ENCODE assay signal across 1 cellular context in the genomic region with DNA sequence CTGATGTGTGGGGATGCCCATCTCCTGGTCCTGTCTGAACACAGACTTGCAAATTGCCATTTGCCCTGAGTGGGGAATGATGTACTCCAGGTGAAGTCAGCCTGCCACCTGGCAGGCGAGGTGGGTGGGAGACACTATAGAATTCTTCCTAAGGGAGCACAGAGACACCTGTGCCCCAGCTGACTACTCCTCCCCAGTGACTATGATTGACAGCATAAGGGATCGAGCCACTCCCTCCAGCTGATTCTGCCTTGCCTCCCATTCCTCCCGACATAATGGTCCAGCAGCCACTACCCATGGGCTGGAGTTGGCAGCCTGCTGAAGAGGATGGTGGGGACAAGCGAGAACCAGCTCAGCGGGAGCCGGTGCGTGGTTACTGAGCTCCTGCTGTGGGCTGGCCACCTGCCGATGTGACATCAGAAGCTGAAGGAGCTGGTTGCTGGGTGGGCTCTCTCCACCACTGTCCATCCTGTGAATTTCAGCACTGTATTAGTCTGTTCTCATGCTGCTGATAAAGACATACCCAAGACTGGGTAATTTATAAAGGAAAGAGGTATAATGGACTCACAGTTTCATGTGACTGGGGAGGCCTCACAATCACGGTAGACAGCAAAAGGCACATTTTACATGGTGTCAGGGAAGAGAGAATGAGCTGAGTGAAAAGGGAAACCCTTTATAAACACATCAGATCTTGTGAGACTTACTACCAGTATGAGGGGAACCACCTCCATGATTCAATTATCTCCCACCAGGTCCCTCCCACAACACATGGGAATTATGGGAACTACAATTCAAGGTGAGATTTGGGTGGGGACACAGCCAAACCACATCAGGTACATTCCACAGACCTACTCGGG.
TF ChIP-seq lines count a peak whose summit lies in the region.

No MANE protein-coding gene starts in this region.

TF ChIP-seq in GM23338, 12 proteins besides CTCF, POLR2A, EP300 and RAD21 (continued from another document):
- TF ChIP-seq, protein P1, sequence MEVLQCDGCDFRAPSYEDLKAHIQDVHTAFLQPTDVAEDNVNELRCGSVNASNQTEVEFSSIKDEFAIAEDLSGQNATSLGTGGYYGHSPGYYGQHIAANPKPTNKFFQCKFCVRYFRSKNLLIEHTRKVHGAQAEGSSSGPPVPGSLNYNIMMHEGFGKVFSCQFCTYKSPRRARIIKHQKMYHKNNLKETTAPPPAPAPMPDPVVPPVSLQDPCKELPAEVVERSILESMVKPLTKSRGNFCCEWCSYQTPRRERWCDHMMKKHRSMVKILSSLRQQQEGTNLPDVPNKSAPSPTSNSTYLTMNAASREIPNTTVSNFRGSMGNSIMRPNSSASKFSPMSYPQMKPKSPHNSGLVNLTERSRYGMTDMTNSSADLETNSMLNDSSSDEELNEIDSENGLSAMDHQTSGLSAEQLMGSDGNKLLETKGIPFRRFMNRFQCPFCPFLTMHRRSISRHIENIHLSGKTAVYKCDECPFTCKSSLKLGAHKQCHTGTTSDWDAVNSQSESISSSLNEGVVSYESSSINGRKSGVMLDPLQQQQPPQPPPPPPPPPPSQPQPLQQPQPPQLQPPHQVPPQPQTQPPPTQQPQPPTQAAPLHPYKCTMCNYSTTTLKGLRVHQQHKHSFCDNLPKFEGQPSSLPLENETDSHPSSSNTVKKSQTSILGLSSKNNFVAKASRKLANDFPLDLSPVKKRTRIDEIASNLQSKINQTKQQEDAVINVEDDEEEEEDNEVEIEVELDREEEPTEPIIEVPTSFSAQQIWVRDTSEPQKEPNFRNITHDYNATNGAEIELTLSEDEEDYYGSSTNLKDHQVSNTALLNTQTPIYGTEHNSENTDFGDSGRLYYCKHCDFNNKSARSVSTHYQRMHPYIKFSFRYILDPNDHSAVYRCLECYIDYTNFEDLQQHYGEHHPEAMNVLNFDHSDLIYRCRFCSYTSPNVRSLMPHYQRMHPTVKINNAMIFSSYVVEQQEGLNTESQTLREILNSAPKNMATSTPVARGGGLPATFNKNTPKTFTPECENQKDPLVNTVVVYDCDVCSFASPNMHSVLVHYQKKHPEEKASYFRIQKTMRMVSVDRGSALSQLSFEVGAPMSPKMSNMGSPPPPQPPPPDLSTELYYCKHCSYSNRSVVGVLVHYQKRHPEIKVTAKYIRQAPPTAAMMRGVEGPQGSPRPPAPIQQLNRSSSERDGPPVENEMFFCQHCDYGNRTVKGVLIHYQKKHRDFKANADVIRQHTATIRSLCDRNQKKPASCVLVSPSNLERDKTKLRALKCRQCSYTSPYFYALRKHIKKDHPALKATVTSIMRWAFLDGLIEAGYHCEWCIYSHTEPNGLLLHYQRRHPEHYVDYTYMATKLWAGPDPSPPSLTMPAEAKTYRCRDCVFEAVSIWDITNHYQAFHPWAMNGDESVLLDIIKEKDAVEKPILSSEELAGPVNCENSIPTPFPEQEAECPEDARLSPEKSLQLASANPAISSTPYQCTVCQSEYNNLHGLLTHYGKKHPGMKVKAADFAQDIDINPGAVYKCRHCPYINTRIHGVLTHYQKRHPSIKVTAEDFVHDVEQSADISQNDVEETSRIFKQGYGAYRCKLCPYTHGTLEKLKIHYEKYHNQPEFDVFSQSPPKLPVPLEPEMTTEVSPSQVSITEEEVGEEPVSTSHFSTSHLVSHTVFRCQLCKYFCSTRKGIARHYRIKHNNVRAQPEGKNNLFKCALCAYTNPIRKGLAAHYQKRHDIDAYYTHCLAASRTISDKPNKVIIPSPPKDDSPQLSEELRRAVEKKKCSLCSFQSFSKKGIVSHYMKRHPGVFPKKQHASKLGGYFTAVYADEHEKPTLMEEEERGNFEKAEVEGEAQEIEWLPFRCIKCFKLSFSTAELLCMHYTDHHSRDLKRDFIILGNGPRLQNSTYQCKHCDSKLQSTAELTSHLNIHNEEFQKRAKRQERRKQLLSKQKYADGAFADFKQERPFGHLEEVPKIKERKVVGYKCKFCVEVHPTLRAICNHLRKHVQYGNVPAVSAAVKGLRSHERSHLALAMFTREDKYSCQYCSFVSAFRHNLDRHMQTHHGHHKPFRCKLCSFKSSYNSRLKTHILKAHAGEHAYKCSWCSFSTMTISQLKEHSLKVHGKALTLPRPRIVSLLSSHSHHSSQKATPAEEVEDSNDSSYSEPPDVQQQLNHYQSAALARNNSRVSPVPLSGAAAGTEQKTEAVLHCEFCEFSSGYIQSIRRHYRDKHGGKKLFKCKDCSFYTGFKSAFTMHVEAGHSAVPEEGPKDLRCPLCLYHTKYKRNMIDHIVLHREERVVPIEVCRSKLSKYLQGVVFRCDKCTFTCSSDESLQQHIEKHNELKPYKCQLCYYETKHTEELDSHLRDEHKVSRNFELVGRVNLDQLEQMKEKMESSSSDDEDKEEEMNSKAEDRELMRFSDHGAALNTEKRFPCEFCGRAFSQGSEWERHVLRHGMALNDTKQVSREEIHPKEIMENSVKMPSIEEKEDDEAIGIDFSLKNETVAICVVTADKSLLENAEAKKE (CRISPR knock-in tag; IDR thresholded peaks at IDR 0.05) = no peak
- TF ChIP-seq EZH2 (IDR thresholded peaks at IDR 0.05; ENCODE audit: low read depth, unreplicated experiment) = no peak
- no peak for TF ChIP-seq EZH2phosphoT487 (IDR thresholded peaks at IDR 0.05; ENCODE audit: unreplicated experiment)
- TF ChIP-seq, protein P2, sequence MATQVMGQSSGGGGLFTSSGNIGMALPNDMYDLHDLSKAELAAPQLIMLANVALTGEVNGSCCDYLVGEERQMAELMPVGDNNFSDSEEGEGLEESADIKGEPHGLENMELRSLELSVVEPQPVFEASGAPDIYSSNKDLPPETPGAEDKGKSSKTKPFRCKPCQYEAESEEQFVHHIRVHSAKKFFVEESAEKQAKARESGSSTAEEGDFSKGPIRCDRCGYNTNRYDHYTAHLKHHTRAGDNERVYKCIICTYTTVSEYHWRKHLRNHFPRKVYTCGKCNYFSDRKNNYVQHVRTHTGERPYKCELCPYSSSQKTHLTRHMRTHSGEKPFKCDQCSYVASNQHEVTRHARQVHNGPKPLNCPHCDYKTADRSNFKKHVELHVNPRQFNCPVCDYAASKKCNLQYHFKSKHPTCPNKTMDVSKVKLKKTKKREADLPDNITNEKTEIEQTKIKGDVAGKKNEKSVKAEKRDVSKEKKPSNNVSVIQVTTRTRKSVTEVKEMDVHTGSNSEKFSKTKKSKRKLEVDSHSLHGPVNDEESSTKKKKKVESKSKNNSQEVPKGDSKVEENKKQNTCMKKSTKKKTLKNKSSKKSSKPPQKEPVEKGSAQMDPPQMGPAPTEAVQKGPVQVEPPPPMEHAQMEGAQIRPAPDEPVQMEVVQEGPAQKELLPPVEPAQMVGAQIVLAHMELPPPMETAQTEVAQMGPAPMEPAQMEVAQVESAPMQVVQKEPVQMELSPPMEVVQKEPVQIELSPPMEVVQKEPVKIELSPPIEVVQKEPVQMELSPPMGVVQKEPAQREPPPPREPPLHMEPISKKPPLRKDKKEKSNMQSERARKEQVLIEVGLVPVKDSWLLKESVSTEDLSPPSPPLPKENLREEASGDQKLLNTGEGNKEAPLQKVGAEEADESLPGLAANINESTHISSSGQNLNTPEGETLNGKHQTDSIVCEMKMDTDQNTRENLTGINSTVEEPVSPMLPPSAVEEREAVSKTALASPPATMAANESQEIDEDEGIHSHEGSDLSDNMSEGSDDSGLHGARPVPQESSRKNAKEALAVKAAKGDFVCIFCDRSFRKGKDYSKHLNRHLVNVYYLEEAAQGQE (IDR thresholded peaks at IDR 0.05; ENCODE audit: unreplicated experiment) = no peak
- TF ChIP-seq, protein P3, sequence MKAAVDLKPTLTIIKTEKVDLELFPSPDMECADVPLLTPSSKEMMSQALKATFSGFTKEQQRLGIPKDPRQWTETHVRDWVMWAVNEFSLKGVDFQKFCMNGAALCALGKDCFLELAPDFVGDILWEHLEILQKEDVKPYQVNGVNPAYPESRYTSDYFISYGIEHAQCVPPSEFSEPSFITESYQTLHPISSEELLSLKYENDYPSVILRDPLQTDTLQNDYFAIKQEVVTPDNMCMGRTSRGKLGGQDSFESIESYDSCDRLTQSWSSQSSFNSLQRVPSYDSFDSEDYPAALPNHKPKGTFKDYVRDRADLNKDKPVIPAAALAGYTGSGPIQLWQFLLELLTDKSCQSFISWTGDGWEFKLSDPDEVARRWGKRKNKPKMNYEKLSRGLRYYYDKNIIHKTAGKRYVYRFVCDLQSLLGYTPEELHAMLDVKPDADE (IDR thresholded peaks at IDR 0.05) = no peak
